ENCODE assay signal across 8 cellular contexts in genomic region chr17:3845361-3845753, GRCh38. TPM values are rescaled to one million over a fixed set of nuclear protein-coding genes. Genes with fewer than 3 reads are reported as not detected.
A peak's percentile ranks its signal among the peaks of the same experiment; 100 is the strongest.
DNase-seq lines count a peak whose midpoint lies in the region; ATAC-seq and TF ChIP-seq lines count a peak whose summit lies in the region.

No MANE protein-coding gene starts in this region.

- H3K9me3 Mint-ChIP-seq in neural progenitor cell: no peaks in the 10 kb centered on the region
- no peaks in the 10 kb centered on the region for H3K9me3 Mint-ChIP-seq in type B pancreatic cell

- H3K27ac Mint-ChIP-seq in neural progenitor cell: peak overlapping the region; percentile 95
- H3K27ac Mint-ChIP-seq in type B pancreatic cell: peak overlapping the region; percentile 91

- H3K4me1 Mint-ChIP-seq in neural progenitor cell (peaks cover 17% of the 10 kb centered on the region), type B pancreatic cell (ENCODE audit: unreplicated experiment) (peaks cover 13% of the 10 kb centered on the region)

- peak overlapping the region; percentile 80 for H3K27ac ChIP-seq in fibroblast of lung (ENCODE audit: insufficient read depth, low read length)
- no peak overlapping the region for H3K27ac ChIP-seq in neural progenitor cell

- peak overlapping the region; percentile 94 for H3K9ac ChIP-seq in fibroblast of lung (ENCODE audit: insufficient read depth, low read length)
- peak overlapping the region; percentile 97 for H3K9ac ChIP-seq in neural progenitor cell

- no peaks in the 10 kb centered on the region for H3K4me1 ChIP-seq in fibroblast of lung (ENCODE audit: control insufficient read depth, extremely low read depth, insufficient read depth, low read length)
- H3K4me1 ChIP-seq in neural progenitor cell: peaks cover 12% of the 10 kb centered on the region

- H2AFZ ChIP-seq in fibroblast of lung (ENCODE audit: low read length) (peak overlapping the region; percentile 14), neural progenitor cell (replicated peaks) (peak overlapping the region; percentile 97)

- no peaks in the 10 kb centered on the region for H3F3A ChIP-seq in neural progenitor cell (ENCODE audit: low read depth)

- H3K36me3 ChIP-seq in fibroblast of lung (ENCODE audit: control insufficient read depth, insufficient read depth, low read length) (peaks cover 3% of the 10 kb centered on the region), neural progenitor cell (no peaks in the 10 kb centered on the region)

- in situ Hi-C loops in KBM-7 (cut with MboI; ENCODE audit: low pct_unique_long_range_greater_than_20kb, low sequenced_read_pairs): no loop called here

- peaks cover 10% of the 10 kb centered on the region for H3K36me3 Mint-ChIP-seq in neural progenitor cell
- H3K36me3 Mint-ChIP-seq in type B pancreatic cell: peaks cover 8% of the 10 kb centered on the region

- peaks cover 28% of the 10 kb centered on the region for H3K79me2 ChIP-seq in fibroblast of lung (ENCODE audit: control insufficient read depth, insufficient read depth, low read length)
- H3K79me2 ChIP-seq in neural progenitor cell (ENCODE audit: low read depth): peaks cover 56% of the 10 kb centered on the region

- H3K4me2 ChIP-seq in fibroblast of lung (ENCODE audit: extremely low read depth, insufficient read depth, low read length) (peak overlapping the region; percentile 89), neural progenitor cell (peak overlapping the region; percentile 84)

- H3K9me3 ChIP-seq in fibroblast of lung (ENCODE audit: control insufficient read depth, insufficient read depth, low read depth, low read length): no peaks in the 10 kb centered on the region
- no peaks in the 10 kb centered on the region for H3K9me3 ChIP-seq in neural progenitor cell (ENCODE audit: low read depth)

- H3K4me3 ChIP-seq in fibroblast of lung (replicated peaks in 1 of 4; ENCODE audit: control extremely low read depth in 1 of 4, insufficient read depth in 1 of 4, low read depth in 3 of 4, low read length in 4 of 4): peak overlapping the region; percentile 67 to 92 (median 83)
- H3K4me3 ChIP-seq in neural progenitor cell: peak overlapping the region; percentile 94

- TF ChIP-seq CTCF in fibroblast of lung (conservative IDR thresholded peaks at IDR 0.05 in 1 of 2, IDR thresholded peaks at IDR 0.05 in 1 of 2; ENCODE audit: low read depth in 1 of 2, low read length in 2 of 2) (no peak), neural progenitor cell (IDR thresholded peaks at IDR 0.05) (no peak), type B pancreatic cell (conservative IDR thresholded peaks at IDR 0.05) (no peak)

- H4K20me1 ChIP-seq in fibroblast of lung (ENCODE audit: control insufficient read depth, extremely low read depth, insufficient read depth, low read length) (no peaks in the 10 kb centered on the region), neural progenitor cell (ENCODE audit: low read depth) (peaks cover 36% of the 10 kb centered on the region)

- H3K27me3 ChIP-seq in fibroblast of lung (ENCODE audit: control insufficient read depth, insufficient read depth, low read length) (peaks cover 4% of the 10 kb centered on the region), neural progenitor cell (no peaks in the 10 kb centered on the region)

- H3K27me3 Mint-ChIP-seq in neural progenitor cell (ENCODE audit: insufficient read depth, low read depth): peaks cover 5% of the 10 kb centered on the region
- peaks cover 3% of the 10 kb centered on the region for H3K27me3 Mint-ChIP-seq in type B pancreatic cell

- peak; percentile 32 for ATAC-seq in GM19351 (IDR thresholded peaks at IDR 0.05; ENCODE audit: unreplicated experiment)

- peak; percentile 41 for DNase-seq in AG08395 (ENCODE audit: low spot score)
- DNase-seq in KBM-7: peak; percentile 35
- DNase-seq in activated CD8-positive, alpha-beta memory T cell treated with anti-CD3 and anti-CD28 coated beads for 24 hours: peak; percentile 75
- peak; percentile 8 to 15 for DNase-seq in fibroblast of lung (ENCODE audit: low read depth in 2 of 2)
- DNase-seq in neural progenitor cell (ENCODE audit: low spot score): no peak
- no peak for DNase-seq in type B pancreatic cell (ENCODE audit: extremely low spot score, unreplicated experiment)
- no peak for DNase-seq in iPS-NIHi11 (ENCODE audit: low spot score)

- peak overlapping the region; percentile 98 for H3K4me3 Mint-ChIP-seq in neural progenitor cell
- H3K4me3 Mint-ChIP-seq in type B pancreatic cell: peak overlapping the region; percentile 96

RNA-seq across cellular contexts. Expression of gene NCBP3, which starts 0.7 kb away (rescaled TPM):
- total RNA-seq in fibroblast of lung: 20.3 and 23.3 TPM in 2 replicates
- 20.4 and 20.6 TPM in 2 replicates for polyA plus RNA-seq in fibroblast of lung
- polyA plus RNA-seq in fibroblast of lung (2012): 16.9 and 22.8 TPM in 2 replicates
- 3.6 and 3.9 TPM in 2 replicates for polyA minus RNA-seq in fibroblast of lung (ENCODE audit: low replicate concordance)
- total RNA-seq in neural progenitor cell (ENCODE audit: low replicate concordance): 55.7 and 72.4 TPM in 2 replicates
- total RNA-seq in type B pancreatic cell (ENCODE audit: low replicate concordance): 54.9 and 58.2 TPM in 2 replicates

RNA-seq across cellular contexts. Expression of gene ITGAE, which starts 44.4 kb away (rescaled TPM):
- total RNA-seq in fibroblast of lung: 15.9 and 29.7 TPM in 2 replicates
- polyA plus RNA-seq in fibroblast of lung: 72.5 and 76.6 TPM in 2 replicates
- polyA plus RNA-seq in fibroblast of lung (2012): 63.7 and 76.2 TPM in 2 replicates
- polyA minus RNA-seq in fibroblast of lung (ENCODE audit: low replicate concordance): 1.5 and 4.5 TPM in 2 replicates
- total RNA-seq in neural progenitor cell (ENCODE audit: low replicate concordance): 33.7 and 47.5 TPM in 2 replicates
- total RNA-seq in type B pancreatic cell (ENCODE audit: low replicate concordance): 21.0 and 28.8 TPM in 2 replicates

RNA-seq across cellular contexts. Expression of gene CAMKK1, which starts 47.5 kb away (rescaled TPM):
- total RNA-seq in fibroblast of lung: 1.8 and 2.5 TPM in 2 replicates
- 0.41 and 1.3 TPM in 2 replicates for polyA plus RNA-seq in fibroblast of lung
- polyA plus RNA-seq in fibroblast of lung (2012): 0.30 and 1.2 TPM in 2 replicates
- polyA minus RNA-seq in fibroblast of lung (ENCODE audit: low replicate concordance): 0.94 and 1.6 TPM in 2 replicates
- total RNA-seq in neural progenitor cell (ENCODE audit: low replicate concordance): 2.9 and 6.4 TPM in 2 replicates
- 0.83 and 2.7 TPM in 2 replicates for total RNA-seq in type B pancreatic cell (ENCODE audit: low replicate concordance)

Comparison
In these comparisons a context has a peak if more than half of its experiments do, and no peak if none do; other contexts are left out.
1. DNase-seq: peak in AG08395 (single experiment), KBM-7 (single experiment), activated CD8-positive, alpha-beta memory T cell treated with anti-CD3 and anti-CD28 coated beads for 24 hours (single experiment) and fibroblast of lung (2 of 2); none in neural progenitor cell (single experiment), type B pancreatic cell (single experiment) and iPS-NIHi11 (single experiment).